In the genomic region with DNA sequence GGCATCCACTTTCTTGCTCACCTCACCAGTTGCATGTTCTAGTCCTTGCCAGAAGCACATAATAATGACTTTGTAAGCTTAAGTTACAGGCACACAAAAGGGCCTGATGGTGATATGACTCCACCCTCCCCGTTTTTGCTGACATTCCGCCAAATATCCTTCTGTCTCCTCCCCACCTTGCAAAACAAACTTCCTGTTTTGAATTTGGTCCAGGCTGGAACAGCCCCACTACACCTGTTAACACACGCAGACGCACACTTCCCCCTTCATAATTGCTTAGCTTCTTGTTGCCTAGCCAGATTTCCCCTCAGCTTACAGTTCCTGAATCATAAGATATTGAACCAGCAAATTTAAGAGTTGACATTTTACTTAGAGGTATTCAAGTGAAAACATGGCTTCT, we compare ENCODE assay signal across 1 cellular context.
TF ChIP-seq lines count a peak whose summit lies in the region.

A gene with protein sequence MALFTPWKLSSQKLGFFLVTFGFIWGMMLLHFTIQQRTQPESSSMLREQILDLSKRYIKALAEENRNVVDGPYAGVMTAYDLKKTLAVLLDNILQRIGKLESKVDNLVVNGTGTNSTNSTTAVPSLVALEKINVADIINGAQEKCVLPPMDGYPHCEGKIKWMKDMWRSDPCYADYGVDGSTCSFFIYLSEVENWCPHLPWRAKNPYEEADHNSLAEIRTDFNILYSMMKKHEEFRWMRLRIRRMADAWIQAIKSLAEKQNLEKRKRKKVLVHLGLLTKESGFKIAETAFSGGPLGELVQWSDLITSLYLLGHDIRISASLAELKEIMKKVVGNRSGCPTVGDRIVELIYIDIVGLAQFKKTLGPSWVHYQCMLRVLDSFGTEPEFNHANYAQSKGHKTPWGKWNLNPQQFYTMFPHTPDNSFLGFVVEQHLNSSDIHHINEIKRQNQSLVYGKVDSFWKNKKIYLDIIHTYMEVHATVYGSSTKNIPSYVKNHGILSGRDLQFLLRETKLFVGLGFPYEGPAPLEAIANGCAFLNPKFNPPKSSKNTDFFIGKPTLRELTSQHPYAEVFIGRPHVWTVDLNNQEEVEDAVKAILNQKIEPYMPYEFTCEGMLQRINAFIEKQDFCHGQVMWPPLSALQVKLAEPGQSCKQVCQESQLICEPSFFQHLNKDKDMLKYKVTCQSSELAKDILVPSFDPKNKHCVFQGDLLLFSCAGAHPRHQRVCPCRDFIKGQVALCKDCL (plus strand): TSS at position 269 of the 400 bp plus-strand sequence. CDS start 332 bp downstream, outside the sequence.

TF ChIP-seq in GM23338, 12 proteins besides CTCF, POLR2A, EP300 and RAD21 (continued from another document):
- TF ChIP-seq REST (IDR thresholded peaks at IDR 0.05; ENCODE audit: unreplicated experiment), result no peak
- TF ChIP-seq JUNB (IDR thresholded peaks at IDR 0.05; ENCODE audit: unreplicated experiment), result no peak
